21 cellular contexts compared by ENCODE assay signal in genomic region chr6:49966823-49967222, GRCh38. TPM values are rescaled to one million over a fixed set of nuclear protein-coding genes. Genes with fewer than 3 reads are reported as not detected.
DNase-seq lines count a peak whose midpoint lies in the region; ATAC-seq, FAIRE-seq and TF ChIP-seq lines count a peak whose summit lies in the region.
"Had no signal": no experiment of that assay in that cellular context is flagged by ENCODE, and none has a peak within 500 bp of the region (broad histone marks: within the 10 kb centered on the region; RNA-seq: fewer than 3 reads in every experiment).

No MANE protein-coding gene starts in this region.

- H3K18ac ChIP-seq in H1 (ENCODE audit: extremely low read depth, low read length): no peak overlapping the region; the same call in 1 of the 2 replicates

- no peak for TF ChIP-seq POLR2A in H1 (IDR thresholded peaks at IDR 0.05; ENCODE audit: control extremely low read depth in 1 of 2, low read depth in 2 of 2, low read length in 2 of 2)
- TF ChIP-seq POLR2A in adrenal gland (IDR thresholded peaks at IDR 0.05): no peak

- H3K23ac ChIP-seq in H1 (ENCODE audit: insufficient read length): no peak overlapping the region

- H3K4me3 Mint-ChIP-seq in GM23338: 0 out of 3 replicates have a peak overlapping the region, but pooled peaks have one; percentile 27
- H3K4me3 Mint-ChIP-seq: CD4-positive, alpha-beta T cell had no signal

- no peak overlapping the region for H3K14ac ChIP-seq in H1 (ENCODE audit: insufficient read length)

- H2BK12ac ChIP-seq in H1 (ENCODE audit: low read depth, low read length): no peak overlapping the region

- no peak overlapping the region for H2BK15ac ChIP-seq in H1 (ENCODE audit: low read length)

- TF ChIP-seq CTCF in GM23338 (conservative IDR thresholded peaks at IDR 0.05; ENCODE audit: low read depth in 2 of 2) (no peak), H1 (IDR thresholded peaks at IDR 0.05; ENCODE audit: control extremely low read depth in 1 of 3, insufficient read depth in 1 of 3, low read depth in 1 of 3, low read length in 3 of 3) (no peak), adrenal gland (IDR thresholded peaks at IDR 0.05) (no peak)

- no peaks in the 10 kb centered on the region for H3K79me2 ChIP-seq in GM23338 (replicated peaks; ENCODE audit: insufficient read depth)
- no peaks in the 10 kb centered on the region for H3K79me2 ChIP-seq in H1 (ENCODE audit: control insufficient read depth in 1 of 2, insufficient read depth in 2 of 2, low read length in 2 of 2)

- CTCF ChIA-PET in H1 (lab: Charles Lee; ENCODE audit: partially characterized antibody): interaction anchor here (1.0 to 1.1 kb wide), 2 partner anchors 49 to 64 kb away, joined by 3 to 4 read pairs; no protein-coding TSS in a partner anchor

- POLR2A ChIA-PET in H1 (lab: Charles Lee; ENCODE audit: partially characterized antibody): no interaction called here

- H4K5ac ChIP-seq in H1 (ENCODE audit: insufficient read length, low read depth, low read length): peak overlapping the region; percentile 95

- intact Hi-C loops in adrenal gland (cut with DNase I): no loop called here

- H3K9ac ChIP-seq in HUES64 (ENCODE audit: low read depth, low read length): no peak overlapping the region
- no peak overlapping the region for H3K9ac ChIP-seq in H1 (replicated peaks in 1 of 4; ENCODE audit: extremely low read depth in 1 of 4, low read depth in 3 of 4, low read length in 3 of 4)
- peak overlapping the region; percentile 50; the same call in 1 of the 2 replicates for H3K9ac ChIP-seq in iPS-20b (ENCODE audit: low read depth, low read length)

- no peak overlapping the region for H2BK20ac ChIP-seq in H1 (ENCODE audit: low read length)

- no peak for DNase-seq in GM23338 (ENCODE audit: low spot score)
- no peak for DNase-seq in H1 (ENCODE audit: low read depth in 1 of 2, low spot score in 2 of 2)
- no peak for DNase-seq in anterior cingulate cortex (lab: John Stamatoyannopoulos, UW)
- no peak for DNase-seq in adrenal gland
- DNase-seq: AML-193; Caco-2; CD4-positive, alpha-beta T cell; GOT3 had no signal

- H3K27me3 ChIP-seq in GM23338 (ENCODE audit: insufficient read depth) (no peaks in the 10 kb centered on the region), HUES64 (ENCODE audit: insufficient read depth, low read length) (no peaks in the 10 kb centered on the region), H1 (replicated peaks in 1 of 4; ENCODE audit: control insufficient read depth in 3 of 4, extremely low read depth in 1 of 4, insufficient read depth in 3 of 4, low read length in 3 of 4) (no peaks in the 10 kb centered on the region), iPS-20b (ENCODE audit: insufficient read depth, low read length) (no peaks in the 10 kb centered on the region), adrenal gland (no peaks in the 10 kb centered on the region)

- no peaks in the 10 kb centered on the region for H3K27me3 Mint-ChIP-seq in GM23338 (ENCODE audit: insufficient read depth, low read depth, poor library complexity)
- H3K27me3 Mint-ChIP-seq: CD4-positive, alpha-beta T cell had no signal

- no peaks in the 10 kb centered on the region for H3F3A ChIP-seq in GM23338 (replicated peaks; ENCODE audit: low read depth)

- H3K4me3 ChIP-seq in GM23338: peak overlapping the region; percentile 30; the same call in 1 of the 2 replicates
- 0 out of 2 replicates have a peak overlapping the region, but pooled peaks have one; percentile 9 for H3K4me3 ChIP-seq in HUES64 (ENCODE audit: low read length)
- peak overlapping the region in 1 of 4 experiments; percentile 42; a peak in 1 of 8 replicates for H3K4me3 ChIP-seq in H1 (ENCODE audit: extremely low read depth in 1 of 4, insufficient read depth in 2 of 4, low read depth in 3 of 4, low read length in 4 of 4)
- H3K4me3 ChIP-seq in iPS-20b (ENCODE audit: low read length): peak overlapping the region; percentile 46; the same call in 1 of the 2 replicates
- H3K4me3 ChIP-seq in adrenal gland: no peak overlapping the region
- H3K4me3 ChIP-seq: A549, HAP-1 had no signal

- peaks cover 37% of the 10 kb centered on the region for H3K4me1 ChIP-seq in GM23338 (ENCODE audit: insufficient read depth)
- H3K4me1 ChIP-seq in HUES64 (ENCODE audit: insufficient read depth, low read length): peaks cover 47% of the 10 kb centered on the region
- peaks cover 0 to 10% (median 3%) of the 10 kb centered on the region in 4 experiments; a peak in 1 of 7 replicates for H3K4me1 ChIP-seq in H1 (replicated peaks in 1 of 4; ENCODE audit: control insufficient read depth in 3 of 4, insufficient read depth in 4 of 4, low read length in 3 of 4)
- H3K4me1 ChIP-seq in iPS-20b (ENCODE audit: insufficient read depth, low read length): peaks cover 30% of the 10 kb centered on the region; the same call in 1 of the 2 replicates
- no peaks in the 10 kb centered on the region for H3K4me1 ChIP-seq in adrenal gland (replicated peaks in 1 of 2)
- H3K4me1 ChIP-seq: A549, Caco-2, HAP-1 had no signal

- H4K8ac ChIP-seq in H1 (ENCODE audit: extremely low read depth, insufficient read depth, low read length): no peak overlapping the region

- no CpG with 5 or more reads among the region's 2 CpGs for WGBS in HUES64
- WGBS in H1 (ENCODE audit: extremely low coverage in 1 of 2, insufficient coverage in 1 of 2, insufficient read length in 1 of 2, insufficient replicate concordance in 2 of 2, low coverage in 1 of 2, low lambda C conversion rate in 2 of 2, missing lambda C conversion rate in 1 of 2), 2 experiments: 42% methylated on average over 2 of the region's 2 CpGs; no CpG with 5 or more reads in 1 of the 2 experiments
- WGBS in adrenal gland, 4 donors: 65 to 72% (median 70%) methylated on average over 2 of the region's 2 CpGs

- no peaks in the 10 kb centered on the region for H3K23me2 ChIP-seq in H1 (ENCODE audit: low read depth, low read length)

- H3K79me1 ChIP-seq in H1 (ENCODE audit: low read depth, low read length): no peaks in the 10 kb centered on the region

- no peak overlapping the region for H4K91ac ChIP-seq in H1 (replicated peaks; ENCODE audit: insufficient read length, low read length)

- no peak overlapping the region for H2BK120ac ChIP-seq in H1 (replicated peaks; ENCODE audit: low read depth, low read length)

- H3K36me3 ChIP-seq in GM23338 (ENCODE audit: insufficient read depth) (no peaks in the 10 kb centered on the region), HUES64 (ENCODE audit: insufficient read depth, low read length) (no peaks in the 10 kb centered on the region), H1 (ENCODE audit: control insufficient read depth in 2 of 4, insufficient read depth in 4 of 4, low read length in 3 of 4) (no peaks in the 10 kb centered on the region), iPS-20b (ENCODE audit: insufficient read depth, low read depth, low read length) (no peaks in the 10 kb centered on the region), adrenal gland (replicated peaks in 1 of 2) (no peaks in the 10 kb centered on the region)
- H3K36me3 ChIP-seq: HAP-1 had no signal

- H3K4ac ChIP-seq in H1 (replicated peaks; ENCODE audit: insufficient read length, low read depth, low read length): no peak overlapping the region

- no peak overlapping the region for H3K56ac ChIP-seq in H1 (replicated peaks; ENCODE audit: insufficient read length, low read depth, low read length)

- ATAC-seq in GM23338 (no peak; the same call in 1 of the 3 replicates), HG03378 (IDR thresholded peaks at IDR 0.05; ENCODE audit: unreplicated experiment) (no peak)
- ATAC-seq: A549 had no signal

- TF ChIP-seq RAD21 in H1 (IDR thresholded peaks at IDR 0.05 in 1 of 2, conservative IDR thresholded peaks at IDR 0.05 in 1 of 2; ENCODE audit: low read depth in 2 of 2, low read length in 2 of 2): no peak

- H2AFZ ChIP-seq in GM23338: no peak overlapping the region
- H2AFZ ChIP-seq in H1 (ENCODE audit: low read length): no peak overlapping the region

- H4K20me1 ChIP-seq in GM23338 (replicated peaks; ENCODE audit: insufficient read depth): no peaks in the 10 kb centered on the region
- H4K20me1 ChIP-seq in H1 (replicated peaks in 1 of 2; ENCODE audit: control insufficient read depth in 1 of 2, insufficient read depth in 2 of 2, low read length in 2 of 2): no peaks in the 10 kb centered on the region

- no peaks in the 10 kb centered on the region for H3K9me3 Mint-ChIP-seq in GM23338
- H3K9me3 Mint-ChIP-seq: CD4-positive, alpha-beta T cell had no signal

- H2BK5ac ChIP-seq in H1 (ENCODE audit: low read depth, low read length): no peak overlapping the region

- H3K9me3 ChIP-seq in HUES64 (ENCODE audit: insufficient read depth, low read depth, low read length) (no peaks in the 10 kb centered on the region), H1 (ENCODE audit: insufficient read depth in 2 of 2, low read depth in 1 of 2, low read length in 1 of 2) (no peaks in the 10 kb centered on the region), iPS-20b (ENCODE audit: insufficient read depth, low read depth, low read length) (no peaks in the 10 kb centered on the region; the same call in 1 of the 2 replicates), adrenal gland (replicated peaks in 1 of 3) (no peaks in the 10 kb centered on the region)
- H3K9me3 ChIP-seq: A549, Caco-2, HAP-1 had no signal

- no peak overlapping the region for H2AK5ac ChIP-seq in H1 (ENCODE audit: low read depth, low read length)

- no peak for TF ChIP-seq EP300 in H1 (IDR thresholded peaks at IDR 0.05; ENCODE audit: borderline replicate concordance in 1 of 2, low read depth in 2 of 2, low read length in 2 of 2)

- peak overlapping the region; percentile 1 for H3K27ac ChIP-seq in GM23338 (ENCODE audit: low read depth)
- H3K27ac ChIP-seq in HUES64 (ENCODE audit: low read depth, low read length): peak overlapping the region; percentile 82; the same call in 1 of the 2 replicates
- H3K27ac ChIP-seq in H1 (ENCODE audit: low read depth, low read length): no peak overlapping the region
- H3K27ac ChIP-seq in iPS-20b (ENCODE audit: low read length): peak overlapping the region; percentile 73
- no peak overlapping the region for H3K27ac ChIP-seq in adrenal gland
- H3K27ac ChIP-seq: 22Rv1, A549, C4-2B, HL-60 had no signal

- peaks cover 45% of the 10 kb centered on the region for H3K4me1 Mint-ChIP-seq in GM23338

- H3K36me3 Mint-ChIP-seq in GM23338 (ENCODE audit: low read depth): no peaks in the 10 kb centered on the region

- H3K4me2 ChIP-seq in GM23338 (peak overlapping the region; percentile 62), H1 (ENCODE audit: insufficient read depth in 1 of 2, low read depth in 2 of 2, low read length in 2 of 2) (peak overlapping the region; percentile 49 to 50; a peak in 2 of 4 replicates)
- H3K4me2 ChIP-seq: A549 had no signal

- peak overlapping the region; percentile 96 for H3K27ac Mint-ChIP-seq in GM23338
- H3K27ac Mint-ChIP-seq: CD4-positive, alpha-beta T cell had no signal

- FAIRE-seq in H1 (lab: Jason Lieb, UNC): no peak
- FAIRE-seq: A549, D721Med, G401.6, GM12891 had no signal

- H3K9me2 ChIP-seq in GM23338 (ENCODE audit: insufficient read depth): no peaks in the 10 kb centered on the region

RNA-seq across cellular contexts. Expression of gene DEFB113, which starts 2.6 kb away (rescaled TPM):
- total RNA-seq in GM23338 (2014; rRNA removed; shearing (Covaris generic)): not detected in 2 replicates
- polyA plus RNA-seq in GM23338 (2016; fragmentation: Nextera tagmentation; extraction: Ambion mirVana): not detected in 2 replicates
- polyA plus RNA-seq in HUES64 (2013, experiment 1 of 2): not detected
- not detected for polyA plus RNA-seq in HUES64 (2013, experiment 2 of 2)
- total RNA-seq in H1 (2021; fragmentation: NEBNext Ultra II Directional; extraction: Animal tissue kit (Norgen Biotek cat#: 25700)): not detected in 2 replicates
- polyA plus RNA-seq in H1 (2011; rRNA removed): not detected in 2 replicates
- not detected for polyA plus RNA-seq in H1 (2011; cell fraction: cytosol; rRNA removed)
- not detected for polyA plus RNA-seq in H1 (2011; cell fraction: nucleus; rRNA removed)
- polyA plus RNA-seq in H1 (2012, experiment 1 of 2): not detected in 4 replicates
- polyA plus RNA-seq in H1 (2012, experiment 2 of 2): not detected
- not detected for polyA plus RNA-seq in H1 (2013, experiment 1 of 2)
- not detected for polyA plus RNA-seq in H1 (2013, experiment 2 of 2)
- polyA minus RNA-seq in H1 (2011; rRNA and poly(A)+ RNA removed): not detected in 2 replicates
- not detected for polyA minus RNA-seq in H1 (2011; cell fraction: cytosol; rRNA and poly(A)+ RNA removed)
- polyA minus RNA-seq in H1 (2011; cell fraction: nucleus; rRNA and poly(A)+ RNA removed): not detected
- not detected for total RNA-seq in adrenal gland
- not detected for polyA plus RNA-seq in adrenal gland
- total RNA-seq: Caco-2; CD4-positive, alpha-beta T cell; HT1080 had no signal
- polyA plus RNA-seq: A549, BJ had no signal

RNA-seq across cellular contexts. Expression of gene DEFB114, which starts 2.9 kb away (rescaled TPM):
- not detected in 2 replicates for total RNA-seq in GM23338 (2014; rRNA removed; shearing (Covaris generic))
- not detected in 2 replicates for polyA plus RNA-seq in GM23338 (2016; fragmentation: Nextera tagmentation; extraction: Ambion mirVana)
- not detected for polyA plus RNA-seq in HUES64 (2013, experiment 1 of 2)
- polyA plus RNA-seq in HUES64 (2013, experiment 2 of 2): not detected
- total RNA-seq in H1 (2021; fragmentation: NEBNext Ultra II Directional; extraction: Animal tissue kit (Norgen Biotek cat#: 25700)): not detected in 2 replicates
- not detected in 2 replicates for polyA plus RNA-seq in H1 (2011; rRNA removed)
- polyA plus RNA-seq in H1 (2011; cell fraction: cytosol; rRNA removed): not detected
- polyA plus RNA-seq in H1 (2011; cell fraction: nucleus; rRNA removed): not detected
- polyA plus RNA-seq in H1 (2012, experiment 1 of 2): not detected in 4 replicates
- polyA plus RNA-seq in H1 (2012, experiment 2 of 2): not detected
- not detected for polyA plus RNA-seq in H1 (2013, experiment 1 of 2)
- not detected for polyA plus RNA-seq in H1 (2013, experiment 2 of 2)
- not detected in 2 replicates for polyA minus RNA-seq in H1 (2011; rRNA and poly(A)+ RNA removed)
- polyA minus RNA-seq in H1 (2011; cell fraction: cytosol; rRNA and poly(A)+ RNA removed): not detected
- not detected for polyA minus RNA-seq in H1 (2011; cell fraction: nucleus; rRNA and poly(A)+ RNA removed)
- total RNA-seq in adrenal gland: not detected
- polyA plus RNA-seq in adrenal gland: not detected
- total RNA-seq: Caco-2; CD4-positive, alpha-beta T cell; HT1080 had no signal
- polyA plus RNA-seq: A549, BJ had no signal

RNA-seq across cellular contexts. Expression of gene DEFB110, which starts 55.0 kb away (rescaled TPM):
- total RNA-seq in GM23338 (2014; rRNA removed; shearing (Covaris generic)): not detected in 2 replicates
- polyA plus RNA-seq in GM23338 (2016; fragmentation: Nextera tagmentation; extraction: Ambion mirVana): not detected in 2 replicates
- not detected for polyA plus RNA-seq in HUES64 (2013, experiment 1 of 2)
- not detected for polyA plus RNA-seq in HUES64 (2013, experiment 2 of 2)
- not detected in 2 replicates for total RNA-seq in H1 (2021; fragmentation: NEBNext Ultra II Directional; extraction: Animal tissue kit (Norgen Biotek cat#: 25700))
- not detected in 2 replicates for polyA plus RNA-seq in H1 (2011; rRNA removed)
- polyA plus RNA-seq in H1 (2011; cell fraction: cytosol; rRNA removed): not detected
- polyA plus RNA-seq in H1 (2011; cell fraction: nucleus; rRNA removed): not detected
- polyA plus RNA-seq in H1 (2012, experiment 1 of 2): not detected in 4 replicates
- not detected for polyA plus RNA-seq in H1 (2012, experiment 2 of 2)
- polyA plus RNA-seq in H1 (2013, experiment 1 of 2): not detected
- not detected for polyA plus RNA-seq in H1 (2013, experiment 2 of 2)
- not detected in 2 replicates for polyA minus RNA-seq in H1 (2011; rRNA and poly(A)+ RNA removed)
- not detected for polyA minus RNA-seq in H1 (2011; cell fraction: cytosol; rRNA and poly(A)+ RNA removed)
- not detected for polyA minus RNA-seq in H1 (2011; cell fraction: nucleus; rRNA and poly(A)+ RNA removed)
- not detected for total RNA-seq in adrenal gland
- not detected for polyA plus RNA-seq in adrenal gland
- total RNA-seq: Caco-2; CD4-positive, alpha-beta T cell; HT1080 had no signal
- polyA plus RNA-seq: A549, BJ had no signal

Comparison
In these comparisons a context has a peak if more than half of its experiments do, and no peak if none do; other contexts are left out.
1. H3K27ac ChIP-seq: peak in GM23338 (single experiment), HUES64 (single experiment) and iPS-20b (single experiment); none in H1 (single experiment) and adrenal gland (0 of 5).
2. H3K4me3 ChIP-seq: peak in GM23338 (single experiment), HUES64 (single experiment) and iPS-20b (single experiment); none in adrenal gland (0 of 4).